In the genomic region with DNA sequence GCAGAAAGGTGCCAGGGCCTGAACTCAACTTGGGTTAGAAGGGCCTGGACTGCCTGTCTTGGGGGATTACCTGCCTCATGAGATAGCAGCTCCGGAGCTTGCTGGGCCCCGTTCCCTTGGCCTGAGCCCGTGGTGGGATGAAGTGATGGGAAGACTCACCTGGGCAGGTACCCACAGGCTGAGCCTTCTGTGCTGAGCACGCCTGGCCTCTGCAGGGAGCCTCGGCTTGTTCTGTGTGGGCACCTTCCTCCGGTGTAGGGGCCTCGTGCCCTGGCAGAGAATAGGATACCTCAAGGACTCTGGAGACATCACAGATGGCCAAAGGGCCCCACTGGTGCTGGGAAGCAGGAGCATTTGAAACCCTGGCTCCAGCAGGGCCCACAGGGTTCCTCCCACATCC, we compare ENCODE assay signal across 9 cellular contexts. TPM values are rescaled to one million over a fixed set of nuclear protein-coding genes. Genes with fewer than 3 reads are reported as not detected.
"Had no signal": no experiment of that assay in that cellular context is flagged by ENCODE, and none has a peak within 500 bp of the region (broad histone marks: within the 10 kb centered on the region; RNA-seq: fewer than 3 reads in every experiment).

No MANE protein-coding gene starts in this region.

- H3K9me3 Mint-ChIP-seq: GM23338 had no signal

- H3K4me3 Mint-ChIP-seq: GM23338, HFFc6 had no signal

- H3K36me3 Mint-ChIP-seq: IgD-negative memory B cell had no signal

- H3K4me3 ChIP-seq: GM23338, HAP-1 had no signal

- H3K27ac ChIP-seq: HL-60 had no signal

- H3K4me2 ChIP-seq: GM23338 had no signal

- ATAC-seq: GM23338, HCT116, HepG2 had no signal

- H3K4me1 Mint-ChIP-seq: IgD-negative memory B cell had no signal

- H3K9me3 ChIP-seq: HAP-1 had no signal

- FAIRE-seq: HepG2 had no signal

- H3K4me1 ChIP-seq: HAP-1 had no signal

- H2AFZ ChIP-seq: GM23338 had no signal

- H3K27ac Mint-ChIP-seq: GM23338, HFFc6 had no signal

- DNase-seq: H7, HFFc6, KBM-7 had no signal

RNA-seq across cellular contexts. Expression of gene ZNF467, which starts 4.5 kb away (rescaled TPM):
- total RNA-seq: HepG2 had no signal
- polyA plus RNA-seq: IgD-negative memory B cell had no signal
